ENCODE assay signal across 1 cellular context in genomic region chr12:56296207-56296785, GRCh38.
TF ChIP-seq lines count a peak whose summit lies in the region.

No MANE protein-coding gene starts in this region.

TF ChIP-seq in HepG2, 621 proteins besides CTCF, POLR2A, EP300 and RAD21:
- TF ChIP-seq ATF4 (CRISPR knock-in tag; IDR thresholded peaks at IDR 0.05) (peak in 1 of 2 experiments; percentile 62; a peak in 1 of 4 replicates), CEBPG (CRISPR knock-in tag; IDR thresholded peaks at IDR 0.05) (peak; percentile 58), RARG (CRISPR knock-in tag; IDR thresholded peaks at IDR 0.05; ENCODE audit: low read depth) (no peak), FOXK1 (CRISPR knock-in tag; IDR thresholded peaks at IDR 0.05; ENCODE audit: borderline replicate concordance, low read depth) (no peak), CEBPB (IDR thresholded peaks at IDR 0.05; ENCODE audit: borderline replicate concordance, low read depth, low read length) (peak; percentile 79), AKAP8 (CRISPR knock-in tag; IDR thresholded peaks at IDR 0.05) (no peak), SIX1 (CRISPR knock-in tag; IDR thresholded peaks at IDR 0.05; ENCODE audit: borderline replicate concordance) (peak; percentile 74; the same call in 1 of the 2 replicates), FOXA3 (CRISPR knock-in tag; IDR thresholded peaks at IDR 0.05) (0 out of 2 replicates have a peak, but pooled peaks have one; percentile 12), FOXA1 (IDR thresholded peaks at IDR 0.05) (no peak), FOXA1 (CRISPR knock-in tag; IDR thresholded peaks at IDR 0.05) (peak; percentile 60), RBFOX2 (IDR thresholded peaks at IDR 0.05; ENCODE audit: low read depth, low read length) (0 out of 2 replicates have a peak, but pooled peaks have one; percentile 36), ZNF335 (CRISPR knock-in tag; IDR thresholded peaks at IDR 0.05) (0 out of 2 replicates have a peak, but pooled peaks have one; percentile 41)
- TF ChIP-seq, protein P1, sequence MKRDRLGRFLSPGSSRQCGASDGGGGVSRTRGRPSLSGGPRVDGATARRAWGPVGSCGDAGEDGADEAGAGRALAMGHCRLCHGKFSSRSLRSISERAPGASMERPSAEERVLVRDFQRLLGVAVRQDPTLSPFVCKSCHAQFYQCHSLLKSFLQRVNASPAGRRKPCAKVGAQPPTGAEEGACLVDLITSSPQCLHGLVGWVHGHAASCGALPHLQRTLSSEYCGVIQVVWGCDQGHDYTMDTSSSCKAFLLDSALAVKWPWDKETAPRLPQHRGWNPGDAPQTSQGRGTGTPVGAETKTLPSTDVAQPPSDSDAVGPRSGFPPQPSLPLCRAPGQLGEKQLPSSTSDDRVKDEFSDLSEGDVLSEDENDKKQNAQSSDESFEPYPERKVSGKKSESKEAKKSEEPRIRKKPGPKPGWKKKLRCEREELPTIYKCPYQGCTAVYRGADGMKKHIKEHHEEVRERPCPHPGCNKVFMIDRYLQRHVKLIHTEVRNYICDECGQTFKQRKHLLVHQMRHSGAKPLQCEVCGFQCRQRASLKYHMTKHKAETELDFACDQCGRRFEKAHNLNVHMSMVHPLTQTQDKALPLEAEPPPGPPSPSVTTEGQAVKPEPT (CRISPR knock-in tag; IDR thresholded peaks at IDR 0.05; ENCODE audit: low read depth) = no peak
